In genomic region chr2:33476100-33476792, GRCh38 we compare ENCODE assay signal across 8 cellular contexts. TPM values are rescaled to one million over a fixed set of nuclear protein-coding genes. Genes with fewer than 3 reads are reported as not detected.
DNase-seq lines count a peak whose midpoint lies in the region; ATAC-seq and TF ChIP-seq lines count a peak whose summit lies in the region.

RASGRP3 (plus strand) TSS chr2:33476649; CDS start chr2:33515137, 38,488 bp downstream.

- peaks cover 36% of the 10 kb centered on the region for H3K4me1 Mint-ChIP-seq in brain

- H3K9me3 Mint-ChIP-seq in brain, result peaks cover 2 to 13% (median 3%) of the 10 kb centered on the region in 5 experiments

- TF ChIP-seq CTCF in GM13976 (IDR thresholded peaks at IDR 0.05; ENCODE audit: borderline replicate concordance, control extremely low read depth, extremely low read depth, insufficient read depth, missing control alignments) (no peak), brain (conservative IDR thresholded peaks at IDR 0.05) (no peak)

- H3K9ac ChIP-seq in iPS-15b (ENCODE audit: low read depth, low read length), result no peak within 1 kb of the TSS

- no peaks in the 10 kb centered on the region for H3K36me3 ChIP-seq in iPS-15b (ENCODE audit: control insufficient read depth, insufficient read depth, low read length)

- no peaks in the 10 kb centered on the region for H3K9me3 ChIP-seq in iPS-15b (ENCODE audit: control insufficient read depth, insufficient read depth, low read length)

- ATAC-seq in HG02623 (IDR thresholded peaks at IDR 0.05; ENCODE audit: unreplicated experiment), result peak; percentile 43

- H3K27me3 Mint-ChIP-seq in brain, result peaks cover 11% of the 10 kb centered on the region

- H3K4me1 ChIP-seq in iPS-15b (ENCODE audit: control insufficient read depth, insufficient read depth, low read length), result no peaks in the 10 kb centered on the region

- H3K4me3 ChIP-seq in iPS-15b (ENCODE audit: low read depth, low read length) (peak within 1 kb of the TSS; percentile 70), skeletal muscle cell (ENCODE audit: low read depth, low read length) (peak within 1 kb of the TSS; percentile 67)

- DNase-seq in GM13976 (ENCODE audit: low spot score) (peak; percentile 51), NCI-H128 (lab: John Stamatoyannopoulos, UW; ENCODE audit: unreplicated experiment) (peak; percentile 45), UCSD-AML1 (lab: John Stamatoyannopoulos, UW; ENCODE audit: unreplicated experiment) (peak; percentile 78), skeletal muscle cell (ENCODE audit: low read depth) (peak; percentile 94), HT-29 (ENCODE audit: low spot score) (no peak)

- H3K36me3 Mint-ChIP-seq in brain, result no peaks in the 10 kb centered on the region

- H3K4me3 Mint-ChIP-seq in brain, result peak within 1 kb of the TSS; percentile 77 to 89 (median 83)

- in situ Hi-C loops in GM13976 (cut with MboI; ENCODE audit: low sequenced_read_pairs, unreplicated experiment), result loop anchor here (10.0 kb wide), 1 partner anchor 99 kb away; no protein-coding TSS in a partner anchor

- peak within 1 kb of the TSS; percentile 57 to 96 (median 85) for H3K27ac Mint-ChIP-seq in brain

- H3K27me3 ChIP-seq in iPS-15b (ENCODE audit: control insufficient read depth, insufficient read depth, low read length), result peaks cover 17% of the 10 kb centered on the region

RNA-seq across cellular contexts. Expression of gene RASGRP3, which starts in this region (rescaled TPM):
- polyA plus RNA-seq in brain (ENCODE audit: insufficient read depth, low read depth, low replicate concordance), result 10.3 TPM
- 0.41 and 1.3 TPM in 2 replicates for total RNA-seq in HT-29 (2014; rRNA removed; shearing (Covaris generic))
